In genomic region chr20:20052074-20052970, GRCh38 we compare ENCODE assay signal across 1 cellular context.
TF ChIP-seq lines count a peak whose summit lies in the region.

Gene CFAP61 (plus strand): TSS chr20:20052532. CDS start chr20:20056654, 4,122 bp downstream.
Gene CRNKL1 (minus strand): TSS chr20:20052466. CDS start chr20:20052342, 124 bp downstream.

TF ChIP-seq in K562, 482 proteins besides CTCF, POLR2A, EP300 and RAD21 (continued from another document and continues in another):
- peak; percentile 71; the same call in 1 of the 2 replicates for TF ChIP-seq E4F1 (CRISPR knock-in tag; IDR thresholded peaks at IDR 0.05; ENCODE audit: borderline replicate concordance)
- TF ChIP-seq, protein P1, sequence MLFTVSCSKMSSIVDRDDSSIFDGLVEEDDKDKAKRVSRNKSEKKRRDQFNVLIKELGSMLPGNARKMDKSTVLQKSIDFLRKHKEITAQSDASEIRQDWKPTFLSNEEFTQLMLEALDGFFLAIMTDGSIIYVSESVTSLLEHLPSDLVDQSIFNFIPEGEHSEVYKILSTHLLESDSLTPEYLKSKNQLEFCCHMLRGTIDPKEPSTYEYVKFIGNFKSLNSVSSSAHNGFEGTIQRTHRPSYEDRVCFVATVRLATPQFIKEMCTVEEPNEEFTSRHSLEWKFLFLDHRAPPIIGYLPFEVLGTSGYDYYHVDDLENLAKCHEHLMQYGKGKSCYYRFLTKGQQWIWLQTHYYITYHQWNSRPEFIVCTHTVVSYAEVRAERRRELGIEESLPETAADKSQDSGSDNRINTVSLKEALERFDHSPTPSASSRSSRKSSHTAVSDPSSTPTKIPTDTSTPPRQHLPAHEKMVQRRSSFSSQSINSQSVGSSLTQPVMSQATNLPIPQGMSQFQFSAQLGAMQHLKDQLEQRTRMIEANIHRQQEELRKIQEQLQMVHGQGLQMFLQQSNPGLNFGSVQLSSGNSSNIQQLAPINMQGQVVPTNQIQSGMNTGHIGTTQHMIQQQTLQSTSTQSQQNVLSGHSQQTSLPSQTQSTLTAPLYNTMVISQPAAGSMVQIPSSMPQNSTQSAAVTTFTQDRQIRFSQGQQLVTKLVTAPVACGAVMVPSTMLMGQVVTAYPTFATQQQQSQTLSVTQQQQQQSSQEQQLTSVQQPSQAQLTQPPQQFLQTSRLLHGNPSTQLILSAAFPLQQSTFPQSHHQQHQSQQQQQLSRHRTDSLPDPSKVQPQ (CRISPR knock-in tag; IDR thresholded peaks at IDR 0.05; ENCODE audit: borderline replicate concordance): no peak
- TF ChIP-seq BRD9 (IDR thresholded peaks at IDR 0.05; ENCODE audit: low read depth, partially characterized antibody): no peak
- TF ChIP-seq, protein P2, sequence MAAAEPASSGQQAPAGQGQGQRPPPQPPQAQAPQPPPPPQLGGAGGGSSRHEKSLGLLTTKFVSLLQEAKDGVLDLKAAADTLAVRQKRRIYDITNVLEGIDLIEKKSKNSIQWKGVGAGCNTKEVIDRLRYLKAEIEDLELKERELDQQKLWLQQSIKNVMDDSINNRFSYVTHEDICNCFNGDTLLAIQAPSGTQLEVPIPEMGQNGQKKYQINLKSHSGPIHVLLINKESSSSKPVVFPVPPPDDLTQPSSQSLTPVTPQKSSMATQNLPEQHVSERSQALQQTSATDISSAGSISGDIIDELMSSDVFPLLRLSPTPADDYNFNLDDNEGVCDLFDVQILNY (CRISPR knock-in tag; IDR thresholded peaks at IDR 0.05): no peak
- peak; percentile 81 to 86 for TF ChIP-seq NRF1 (conservative IDR thresholded peaks at IDR 0.05 in 1 of 2, IDR thresholded peaks at IDR 0.05 in 1 of 2)
- 0 out of 2 replicates have a peak, but pooled peaks have one; percentile 27 for TF ChIP-seq RB1 (IDR thresholded peaks at IDR 0.05; ENCODE audit: low read depth)
- TF ChIP-seq PCBP1 (IDR thresholded peaks at IDR 0.05; ENCODE audit: low read depth, low read length, poor library complexity, severe bottlenecking): peak; percentile 23
- TF ChIP-seq RFX1 (IDR thresholded peaks at IDR 0.05): peak; percentile 99
- TF ChIP-seq DEAF1 (CRISPR knock-in tag; IDR thresholded peaks at IDR 0.05): no peak
- no peak for TF ChIP-seq NCOR1 (IDR thresholded peaks at IDR 0.05)
- TF ChIP-seq, protein P3, sequence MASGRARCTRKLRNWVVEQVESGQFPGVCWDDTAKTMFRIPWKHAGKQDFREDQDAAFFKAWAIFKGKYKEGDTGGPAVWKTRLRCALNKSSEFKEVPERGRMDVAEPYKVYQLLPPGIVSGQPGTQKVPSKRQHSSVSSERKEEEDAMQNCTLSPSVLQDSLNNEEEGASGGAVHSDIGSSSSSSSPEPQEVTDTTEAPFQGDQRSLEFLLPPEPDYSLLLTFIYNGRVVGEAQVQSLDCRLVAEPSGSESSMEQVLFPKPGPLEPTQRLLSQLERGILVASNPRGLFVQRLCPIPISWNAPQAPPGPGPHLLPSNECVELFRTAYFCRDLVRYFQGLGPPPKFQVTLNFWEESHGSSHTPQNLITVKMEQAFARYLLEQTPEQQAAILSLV (tag; IDR thresholded peaks at IDR 0.05): no peak
- TF ChIP-seq FOXJ3 (CRISPR knock-in tag; IDR thresholded peaks at IDR 0.05): no peak
- TF ChIP-seq TAF1 (IDR thresholded peaks at IDR 0.05; ENCODE audit: control insufficient read depth, extremely low read depth, insufficient read depth, low read length, severe bottlenecking): peak; percentile 29
- peak; percentile 54 for TF ChIP-seq C11orf30 (IDR thresholded peaks at IDR 0.05; ENCODE audit: low read depth)
- no peak for TF ChIP-seq ZC3H11A (IDR thresholded peaks at IDR 0.05; ENCODE audit: low read depth, low read length)
- TF ChIP-seq SAP30 (IDR thresholded peaks at IDR 0.05; ENCODE audit: borderline replicate concordance, insufficient read depth, low read depth, low read length, poor library complexity, severe bottlenecking): peak; percentile 99
- TF ChIP-seq, protein P4, sequence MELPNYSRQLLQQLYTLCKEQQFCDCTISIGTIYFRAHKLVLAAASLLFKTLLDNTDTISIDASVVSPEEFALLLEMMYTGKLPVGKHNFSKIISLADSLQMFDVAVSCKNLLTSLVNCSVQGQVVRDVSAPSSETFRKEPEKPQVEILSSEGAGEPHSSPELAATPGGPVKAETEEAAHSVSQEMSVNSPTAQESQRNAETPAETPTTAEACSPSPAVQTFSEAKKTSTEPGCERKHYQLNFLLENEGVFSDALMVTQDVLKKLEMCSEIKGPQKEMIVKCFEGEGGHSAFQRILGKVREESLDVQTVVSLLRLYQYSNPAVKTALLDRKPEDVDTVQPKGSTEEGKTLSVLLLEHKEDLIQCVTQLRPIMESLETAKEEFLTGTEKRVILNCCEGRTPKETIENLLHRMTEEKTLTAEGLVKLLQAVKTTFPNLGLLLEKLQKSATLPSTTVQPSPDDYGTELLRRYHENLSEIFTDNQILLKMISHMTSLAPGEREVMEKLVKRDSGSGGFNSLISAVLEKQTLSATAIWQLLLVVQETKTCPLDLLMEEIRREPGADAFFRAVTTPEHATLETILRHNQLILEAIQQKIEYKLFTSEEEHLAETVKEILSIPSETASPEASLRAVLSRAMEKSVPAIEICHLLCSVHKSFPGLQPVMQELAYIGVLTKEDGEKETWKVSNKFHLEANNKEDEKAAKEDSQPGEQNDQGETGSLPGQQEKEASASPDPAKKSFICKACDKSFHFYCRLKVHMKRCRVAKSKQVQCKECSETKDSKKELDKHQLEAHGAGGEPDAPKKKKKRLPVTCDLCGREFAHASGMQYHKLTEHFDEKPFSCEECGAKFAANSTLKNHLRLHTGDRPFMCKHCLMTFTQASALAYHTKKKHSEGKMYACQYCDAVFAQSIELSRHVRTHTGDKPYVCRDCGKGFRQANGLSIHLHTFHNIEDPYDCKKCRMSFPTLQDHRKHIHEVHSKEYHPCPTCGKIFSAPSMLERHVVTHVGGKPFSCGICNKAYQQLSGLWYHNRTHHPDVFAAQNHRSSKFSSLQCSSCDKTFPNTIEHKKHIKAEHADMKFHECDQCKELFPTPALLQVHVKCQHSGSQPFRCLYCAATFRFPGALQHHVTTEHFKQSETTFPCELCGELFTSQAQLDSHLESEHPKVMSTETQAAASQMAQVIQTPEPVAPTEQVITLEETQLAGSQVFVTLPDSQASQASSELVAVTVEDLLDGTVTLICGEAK (IDR thresholded peaks at IDR 0.05): peak; percentile 94
- TF ChIP-seq, protein P4 (CRISPR knock-in tag; IDR thresholded peaks at IDR 0.05): no peak
- TF ChIP-seq TOE1 (IDR thresholded peaks at IDR 0.05; ENCODE audit: borderline replicate concordance): no peak
- no peak for TF ChIP-seq TOE1 (CRISPR knock-in tag; IDR thresholded peaks at IDR 0.05; ENCODE audit: borderline replicate concordance, low read depth)
- TF ChIP-seq HINFP (tag; conservative IDR thresholded peaks at IDR 0.05; ENCODE audit: low read depth): no peak
- peak in 1 of 2 experiments; percentile 93; a peak in 2 of 4 replicates for TF ChIP-seq CSDE1 (IDR thresholded peaks at IDR 0.05)
- TF ChIP-seq KLF13 (tag; IDR thresholded peaks at IDR 0.05; ENCODE audit: borderline replicate concordance, low read depth): 0 out of 2 replicates have a peak, but pooled peaks have one; percentile 63
- peak; percentile 99 to 100 for TF ChIP-seq MNT (conservative IDR thresholded peaks at IDR 0.05)
- TF ChIP-seq ZNF217 (CRISPR knock-in tag; IDR thresholded peaks at IDR 0.05): no peak
- no peak for TF ChIP-seq ZNF253 (CRISPR knock-in tag; conservative IDR thresholded peaks at IDR 0.05)
- peak; percentile 44; the same call in 1 of the 2 replicates for TF ChIP-seq MTA3 (IDR thresholded peaks at IDR 0.05; ENCODE audit: borderline replicate concordance)
- TF ChIP-seq SRSF1 (IDR thresholded peaks at IDR 0.05; ENCODE audit: low read depth, low read length): no peak
- no peak for TF ChIP-seq BRCA1 (IDR thresholded peaks at IDR 0.05)
- no peak for TF ChIP-seq BRCA1 (CRISPR knock-in tag; IDR thresholded peaks at IDR 0.05)
